ENCODE assay signal across 22 cellular contexts in the genomic region with DNA sequence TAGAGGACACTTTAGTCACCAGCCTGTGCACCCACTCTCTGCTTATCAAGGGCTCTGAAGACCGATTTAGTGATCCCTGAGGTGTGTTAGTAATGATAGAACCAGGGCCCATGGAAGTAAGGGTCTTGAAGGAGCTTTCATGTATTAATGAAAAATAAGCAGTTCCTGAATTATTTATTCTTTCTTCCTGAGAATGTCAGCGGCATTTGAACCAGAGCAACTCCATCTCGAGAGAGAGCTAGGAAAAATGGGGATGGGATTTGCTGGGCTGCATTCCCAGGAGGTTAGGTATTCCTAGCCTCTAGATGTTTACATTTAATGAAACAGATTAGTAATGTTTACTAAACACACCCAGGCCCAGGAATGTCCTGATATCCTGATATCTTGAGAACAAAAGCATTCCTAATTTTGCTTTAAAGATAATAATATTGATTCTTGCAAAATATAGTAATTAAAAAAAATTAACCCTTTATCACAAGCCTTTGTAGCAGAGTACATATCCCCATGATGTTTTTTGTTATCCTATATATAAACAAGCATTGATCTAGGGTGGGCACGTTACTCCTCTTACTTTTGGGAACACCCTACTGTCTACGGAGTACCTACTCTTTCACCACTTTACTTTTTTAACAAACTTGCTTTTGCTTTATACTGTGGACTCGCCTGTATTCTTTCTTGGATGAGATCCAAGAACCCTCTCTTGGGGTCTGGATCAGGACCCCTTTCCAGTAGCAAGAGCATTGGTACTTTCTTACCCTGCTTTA.
DNase-seq lines count a peak whose midpoint lies in the region; ATAC-seq and TF ChIP-seq lines count a peak whose summit lies in the region.
"Had no signal": no experiment of that assay in that cellular context is flagged by ENCODE, and none has a peak within 500 bp of the region (broad histone marks: within the 10 kb centered on the region; RNA-seq: fewer than 3 reads in every experiment).

No MANE protein-coding gene starts in this region.

- POLR2A ChIA-PET in Caco-2 (lab: Charles Lee), result no interaction called here

- peak overlapping the region; percentile 22 for H3K4me3 Mint-ChIP-seq in Caco-2 (ENCODE audit: unreplicated experiment)
- H3K4me3 Mint-ChIP-seq in nephron progenitor cell, result no peak overlapping the region
- H3K4me3 Mint-ChIP-seq: activated CD4-positive, alpha-beta T cell treated with anti-CD3 and anti-CD28 coated beads, Interleukin-2, amount 10 ng/mL, durations not matched to agents 7 days and 5 days; activated naive CD4-positive, alpha-beta T cell treated with anti-CD3 and anti-CD28 coated beads, Interleukin-2, amount 10 ng/mL, durations not matched to agents 7 days and 5 days; brain; IgD-negative memory B cell; neural crest cell; stimulated activated naive B cell treated with anti-CD40 and anti-IgM and Interleukin-4, amounts not matched to agents 10 μg/mL and 1 μg/mL and 100 μg/mL, for 72 hours had no signal

- DNase-seq in Caco-2 (peak; percentile 81 to 82), M059J (ENCODE audit: low read depth) (peak; percentile 22), epithelial cell of esophagus (ENCODE audit: low read depth) (peak; percentile 81), nephron progenitor cell (no peak), tibial artery (no peak), uterus (no peak)
- no peak for DNase-seq in effector CD4-positive, alpha-beta T cell
- DNase-seq: activated CD4-positive, alpha-beta T cell treated with anti-CD3 and anti-CD28 coated beads, Interleukin-2, amount 10 ng/mL, durations not matched to agents 7 days and 5 days; activated naive CD4-positive, alpha-beta T cell treated with anti-CD3 and anti-CD28 coated beads, Interleukin-2, amount 10 ng/mL, durations not matched to agents 7 days and 5 days; esophagus squamous epithelium; head of caudate nucleus; islet precursor cell; NCI-H2081 treated with DMSO at 0.1 percent for 48 hours; NCI-H524 treated with DMSO at 0.1 percent for 48 hours; retina; stimulated activated naive B cell treated with anti-CD40 and anti-IgM and Interleukin-4, amounts not matched to agents 10 μg/mL and 1 μg/mL and 100 μg/mL, for 72 hours; T-helper 9 cell had no signal

- H3K36me3 ChIP-seq in Caco-2 (ENCODE audit: control insufficient read depth, insufficient read depth, low read length) (peaks cover 4% of the 10 kb centered on the region; the same call in 1 of the 2 replicates), tibial artery (peaks cover 21 to 51% (median 42%) of the 10 kb centered on the region in 3 donors), uterus (no peaks in the 10 kb centered on the region)

- intact Hi-C loops in Caco-2 (cut with micrococcal nuclease; ENCODE audit: unreplicated experiment) (loop anchor here (1.0 kb wide), 1 partner anchor 9 kb away; no protein-coding TSS in a partner anchor), tibial artery (cut with DNase I; ENCODE audit: low total_unique reads) (no loop called here), uterus (cut with DNase I; ENCODE audit: low total_unique reads) (no loop called here)

- TF ChIP-seq CTCF in Caco-2 (IDR thresholded peaks at IDR 0.05; ENCODE audit: insufficient read depth in 1 of 2, low read depth in 1 of 2, low read length in 1 of 2, severe bottlenecking in 1 of 2, unreplicated experiment in 1 of 2) (no peak), epithelial cell of esophagus (IDR thresholded peaks at IDR 0.05; ENCODE audit: insufficient read depth, low read depth, low read length, missing control alignments) (no peak), nephron progenitor cell (IDR thresholded peaks at IDR 0.05) (no peak), tibial artery (IDR thresholded peaks at IDR 0.05) (no peak), uterus (IDR thresholded peaks at IDR 0.05) (no peak)

- H3K36me3 Mint-ChIP-seq in Caco-2 (ENCODE audit: insufficient read depth, unreplicated experiment), result peaks cover 83% of the 10 kb centered on the region
- H3K36me3 Mint-ChIP-seq in nephron progenitor cell (ENCODE audit: low read depth), result peaks cover 58% of the 10 kb centered on the region

- TF ChIP-seq POLR2A in uterus (IDR thresholded peaks at IDR 0.05), result no peak

- H3K27me3 Mint-ChIP-seq in Caco-2 (ENCODE audit: insufficient read depth, unreplicated experiment) (no peaks in the 10 kb centered on the region), nephron progenitor cell (ENCODE audit: low read depth, poor library complexity) (peaks cover 3% of the 10 kb centered on the region)
- H3K27me3 Mint-ChIP-seq: activated CD4-positive, alpha-beta T cell treated with anti-CD3 and anti-CD28 coated beads, Interleukin-2, amount 10 ng/mL, durations not matched to agents 7 days and 5 days; activated naive CD4-positive, alpha-beta T cell treated with anti-CD3 and anti-CD28 coated beads, Interleukin-2, amount 10 ng/mL, durations not matched to agents 7 days and 5 days; brain; IgD-negative memory B cell; stimulated activated naive B cell treated with anti-CD40 and anti-IgM and Interleukin-4, amounts not matched to agents 10 μg/mL and 1 μg/mL and 100 μg/mL, for 72 hours had no signal

- no peak for ATAC-seq in GM19328 (IDR thresholded peaks at IDR 0.05; ENCODE audit: unreplicated experiment)
- ATAC-seq: stimulated activated naive B cell treated with anti-CD40 and anti-IgM and Interleukin-4, amounts not matched to agents 10 μg/mL and 1 μg/mL and 100 μg/mL, for 72 hours had no signal

- H3K9me3 Mint-ChIP-seq in Caco-2 (ENCODE audit: unreplicated experiment) (no peaks in the 10 kb centered on the region), nephron progenitor cell (no peaks in the 10 kb centered on the region)
- H3K9me3 Mint-ChIP-seq: activated CD4-positive, alpha-beta T cell treated with anti-CD3 and anti-CD28 coated beads, Interleukin-2, amount 10 ng/mL, durations not matched to agents 7 days and 5 days; activated naive CD4-positive, alpha-beta T cell treated with anti-CD3 and anti-CD28 coated beads, Interleukin-2, amount 10 ng/mL, durations not matched to agents 7 days and 5 days; brain; IgD-negative memory B cell; neural crest cell; stimulated activated naive B cell treated with anti-CD40 and anti-IgM and Interleukin-4, amounts not matched to agents 10 μg/mL and 1 μg/mL and 100 μg/mL, for 72 hours had no signal

- H3K4me1 ChIP-seq in Caco-2, result peaks cover 67% of the 10 kb centered on the region
- H3K4me1 ChIP-seq in tibial artery, result peaks cover 0 to 4% (median 0%) of the 10 kb centered on the region in 4 donors
- H3K4me1 ChIP-seq in uterus, result no peaks in the 10 kb centered on the region
- H3K4me1 ChIP-seq: esophagus squamous epithelium had no signal

- H3K27ac Mint-ChIP-seq in Caco-2 (ENCODE audit: unreplicated experiment), result peak overlapping the region; percentile 93
- H3K27ac Mint-ChIP-seq in nephron progenitor cell, result peak overlapping the region; percentile 57
- H3K27ac Mint-ChIP-seq: activated CD4-positive, alpha-beta T cell treated with anti-CD3 and anti-CD28 coated beads, Interleukin-2, amount 10 ng/mL, durations not matched to agents 7 days and 5 days; activated naive CD4-positive, alpha-beta T cell treated with anti-CD3 and anti-CD28 coated beads, Interleukin-2, amount 10 ng/mL, durations not matched to agents 7 days and 5 days; IgD-negative memory B cell; stimulated activated naive B cell treated with anti-CD40 and anti-IgM and Interleukin-4, amounts not matched to agents 10 μg/mL and 1 μg/mL and 100 μg/mL, for 72 hours had no signal

- H3K4me1 Mint-ChIP-seq in Caco-2 (ENCODE audit: low read depth, unreplicated experiment) (peaks cover 59% of the 10 kb centered on the region), nephron progenitor cell (peaks cover 10% of the 10 kb centered on the region)
- H3K4me1 Mint-ChIP-seq: activated CD4-positive, alpha-beta T cell treated with anti-CD3 and anti-CD28 coated beads, Interleukin-2, amount 10 ng/mL, durations not matched to agents 7 days and 5 days; activated naive CD4-positive, alpha-beta T cell treated with anti-CD3 and anti-CD28 coated beads, Interleukin-2, amount 10 ng/mL, durations not matched to agents 7 days and 5 days; IgD-negative memory B cell; stimulated activated naive B cell treated with anti-CD40 and anti-IgM and Interleukin-4, amounts not matched to agents 10 μg/mL and 1 μg/mL and 100 μg/mL, for 72 hours had no signal

- BruUV-seq in Caco-2 (replicated peaks; lab: Mats Ljungman, UMichigan), result no TSS peak

- CTCF ChIA-PET in Caco-2 (lab: Charles Lee), result no interaction called here

- H3K4me3 ChIP-seq in Caco-2 (ENCODE audit: low read depth, low read length) (no peak overlapping the region), epithelial cell of esophagus (ENCODE audit: low read length) (no peak overlapping the region), tibial artery (no peak overlapping the region), uterus (no peak overlapping the region)
- H3K4me3 ChIP-seq: esophagus squamous epithelium, SK-N-MC had no signal

- H3K27me3 ChIP-seq in Caco-2 (replicated peaks; ENCODE audit: control insufficient read depth, insufficient read depth, low read length), result no peaks in the 10 kb centered on the region
- H3K27me3 ChIP-seq in tibial artery, result no peaks in the 10 kb centered on the region
- no peaks in the 10 kb centered on the region for H3K27me3 ChIP-seq in uterus
- H3K27me3 ChIP-seq: esophagus squamous epithelium had no signal

- H3K27ac ChIP-seq in tibial artery (no peak overlapping the region), uterus (no peak overlapping the region)
- H3K27ac ChIP-seq: esophagus squamous epithelium had no signal

- H3K9me3 ChIP-seq in Caco-2 (peaks cover 6% of the 10 kb centered on the region; the same call in 1 of the 2 replicates), tibial artery (no peaks in the 10 kb centered on the region), uterus (no peaks in the 10 kb centered on the region)
- H3K9me3 ChIP-seq: esophagus squamous epithelium had no signal

Comparison
In these comparisons a context has a peak if more than half of its experiments do, and no peak if none do; other contexts are left out.
1. DNase-seq: peak in Caco-2 (2 of 2), M059J (single experiment) and epithelial cell of esophagus (single experiment); none in nephron progenitor cell (single experiment), effector CD4-positive, alpha-beta T cell (single experiment), tibial artery (0 of 2) and uterus (0 of 2).